8 cellular contexts compared by ENCODE assay signal in the genomic region with DNA sequence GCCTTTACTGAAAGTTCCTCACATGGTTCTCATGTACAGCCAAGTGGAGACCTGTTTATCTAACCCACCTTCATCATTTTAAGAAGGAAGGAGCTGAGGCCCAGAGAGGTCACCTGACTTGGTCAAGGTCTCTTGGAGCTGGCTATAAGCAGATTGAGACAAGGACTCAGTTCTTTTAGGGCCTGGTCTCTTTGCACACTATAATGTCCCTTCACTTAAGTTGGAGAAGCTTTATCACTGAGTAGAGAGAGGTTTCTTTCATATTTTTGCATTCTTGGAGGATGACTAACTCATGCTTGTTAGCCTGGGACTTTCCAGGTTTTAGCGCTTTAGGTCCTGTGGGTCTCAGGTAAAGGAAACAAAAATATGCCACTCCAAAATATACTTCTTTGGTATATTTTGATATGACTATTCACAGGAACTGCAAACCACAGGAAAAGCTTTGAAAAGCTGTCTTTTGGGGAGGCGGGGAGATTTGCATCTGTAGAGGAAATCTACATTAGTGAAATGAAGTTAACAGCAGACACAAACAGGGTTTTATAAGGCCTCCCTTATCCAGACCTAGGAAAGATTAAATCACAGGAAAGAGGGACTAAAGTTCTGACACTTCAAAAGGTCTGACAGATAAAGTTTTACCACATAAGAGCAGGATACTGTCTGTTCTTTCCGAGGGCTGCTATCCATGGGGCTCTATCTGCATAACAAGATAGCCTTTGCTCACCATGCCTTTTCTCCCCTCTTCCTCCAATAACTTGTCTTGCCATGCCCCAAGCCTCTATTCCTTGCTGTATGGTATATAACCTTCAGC.
A peak's percentile ranks its signal among the peaks of the same experiment; 100 is the strongest.
DNase-seq lines count a peak whose midpoint lies in the region; ATAC-seq, FAIRE-seq and TF ChIP-seq lines count a peak whose summit lies in the region.

No MANE protein-coding gene starts in this region.

- TF ChIP-seq CTCF in DND-41 (IDR thresholded peaks at IDR 0.05; ENCODE audit: borderline replicate concordance, extremely low read depth, low read length, poor library complexity, severe bottlenecking) = no peak
- no peak for TF ChIP-seq CTCF in GM23338 (conservative IDR thresholded peaks at IDR 0.05; ENCODE audit: low read depth in 2 of 2)
- no peak for TF ChIP-seq CTCF in bronchial epithelial cell (IDR thresholded peaks at IDR 0.05; ENCODE audit: insufficient read depth, low read length, severe bottlenecking)

- H3K4me1 Mint-ChIP-seq in GM23338 = peaks cover 19% of the 10 kb centered on the region

- no peak overlapping the region for H3K4me2 ChIP-seq in DND-41 (ENCODE audit: insufficient read depth, low read length)
- peak overlapping the region; percentile 13; the same call in 1 of the 2 replicates for H3K4me2 ChIP-seq in GM23338

- H3K9me3 Mint-ChIP-seq in GM23338 = peaks cover 7% of the 10 kb centered on the region

- H4K20me1 ChIP-seq in DND-41 (ENCODE audit: insufficient read depth, low read length) = no peaks in the 10 kb centered on the region
- H4K20me1 ChIP-seq in GM23338 (replicated peaks; ENCODE audit: insufficient read depth) = no peaks in the 10 kb centered on the region

- H3K36me3 Mint-ChIP-seq in GM23338 (ENCODE audit: low read depth) = peaks cover 5% of the 10 kb centered on the region

- H3K27me3 Mint-ChIP-seq in GM23338 (ENCODE audit: insufficient read depth, low read depth, poor library complexity) = peaks cover 6% of the 10 kb centered on the region

- peak; percentile 54; the same call in 2 of the 3 replicates for ATAC-seq in DND-41 (ENCODE audit: insufficient read depth, low read depth)
- ATAC-seq in GM23338 = peak; percentile 59
- no peak for ATAC-seq in left ventricle myocardium superior

- no peaks in the 10 kb centered on the region for H3K9me3 ChIP-seq in DND-41 (ENCODE audit: insufficient read depth, low read length, severe bottlenecking)
- no peaks in the 10 kb centered on the region for H3K9me3 ChIP-seq in SJSA1 (replicated peaks)

- H3K27me3 ChIP-seq in DND-41 (ENCODE audit: insufficient read depth, low read length, poor library complexity) (peaks cover 17% of the 10 kb centered on the region), GM23338 (ENCODE audit: insufficient read depth) (no peaks in the 10 kb centered on the region), SJSA1 (replicated peaks) (no peaks in the 10 kb centered on the region), bronchial epithelial cell (ENCODE audit: control insufficient read depth, insufficient read depth, low read length) (no peaks in the 10 kb centered on the region)

- H3K27ac Mint-ChIP-seq in GM23338 = no peak overlapping the region

- H3K9ac ChIP-seq in DND-41 (ENCODE audit: low read depth, low read length) = no peak overlapping the region

- H3K36me3 ChIP-seq in DND-41 (ENCODE audit: insufficient read depth, low read length) (no peaks in the 10 kb centered on the region), GM23338 (ENCODE audit: insufficient read depth) (no peaks in the 10 kb centered on the region), SJSA1 (no peaks in the 10 kb centered on the region), bronchial epithelial cell (ENCODE audit: control insufficient read depth, insufficient read depth, low read length) (no peaks in the 10 kb centered on the region)

- no peaks in the 10 kb centered on the region for H3F3A ChIP-seq in GM23338 (replicated peaks; ENCODE audit: low read depth)

- H3K79me2 ChIP-seq in DND-41 (ENCODE audit: insufficient read depth, low read length) = no peaks in the 10 kb centered on the region
- no peaks in the 10 kb centered on the region for H3K79me2 ChIP-seq in GM23338 (replicated peaks; ENCODE audit: insufficient read depth)

- no peak for FAIRE-seq in bronchial epithelial cell (lab: Jason Lieb, UNC)

- H3K4me3 ChIP-seq in DND-41 (ENCODE audit: low read depth in 1 of 2, low read length in 2 of 2) (no peak overlapping the region), GM23338 (no peak overlapping the region), SJSA1 (no peak overlapping the region), bronchial epithelial cell (ENCODE audit: low read depth, low read length) (no peak overlapping the region)

- H3K4me1 ChIP-seq in DND-41 (ENCODE audit: insufficient read depth, low read length) (no peaks in the 10 kb centered on the region), GM23338 (ENCODE audit: insufficient read depth) (peaks cover 11% of the 10 kb centered on the region), SJSA1 (replicated peaks) (peaks cover 38% of the 10 kb centered on the region)

- intact Hi-C loops in left ventricle myocardium superior (cut with micrococcal nuclease) = no loop called here

- H2AFZ ChIP-seq in DND-41 (ENCODE audit: low read depth, low read length) = no peak overlapping the region
- H2AFZ ChIP-seq in GM23338 = no peak overlapping the region

- H3K27ac ChIP-seq in DND-41 (ENCODE audit: low read length) (no peak overlapping the region), GM23338 (ENCODE audit: low read depth) (no peak overlapping the region), SJSA1 (peak overlapping the region; percentile 72)

- DNase-seq in DND-41 = no peak
- DNase-seq in GM23338 (ENCODE audit: low spot score) = peak; percentile 24
- DNase-seq in SJSA1 (ENCODE audit: low read depth in 1 of 2, low spot score in 2 of 2) = peak in 1 of 2 experiments; percentile 76
- DNase-seq in bronchial epithelial cell (ENCODE audit: low read depth) = peak; percentile 89
- peak; percentile 52 for DNase-seq in stimulated activated CD8-positive, alpha-beta memory T cell treated with anti-CD3 and anti-CD28 coated beads, Interleukin-4, amount 100 ng/mL, for 48 hours
- DNase-seq in left ventricle myocardium superior = no peak
- no peak for DNase-seq in SHP77 treated with DMSO at 0.1 percent for 48 hours (lab: John Stamatoyannopoulos, UW)
- DNase-seq in DMS114 treated with DMSO at 0.1 percent for 48 hours (lab: John Stamatoyannopoulos, UW; ENCODE audit: unreplicated experiment) = no peak

- H3K9me2 ChIP-seq in GM23338 (ENCODE audit: insufficient read depth) = no peaks in the 10 kb centered on the region

- H3K4me3 Mint-ChIP-seq in GM23338 = no peak overlapping the region

TF ChIP-seq in GM23338, 12 proteins besides CTCF, POLR2A, EP300 and RAD21 (continues in another document):
- TF ChIP-seq ZNF114 (CRISPR knock-in tag; IDR thresholded peaks at IDR 0.05) (no peak), STAT1 (IDR thresholded peaks at IDR 0.05; ENCODE audit: unreplicated experiment) (no peak), EZH2 (IDR thresholded peaks at IDR 0.05; ENCODE audit: low read depth, unreplicated experiment) (no peak), JUNB (IDR thresholded peaks at IDR 0.05; ENCODE audit: unreplicated experiment) (no peak), EZH2phosphoT487 (IDR thresholded peaks at IDR 0.05; ENCODE audit: unreplicated experiment) (no peak)
- TF ChIP-seq, protein P1, sequence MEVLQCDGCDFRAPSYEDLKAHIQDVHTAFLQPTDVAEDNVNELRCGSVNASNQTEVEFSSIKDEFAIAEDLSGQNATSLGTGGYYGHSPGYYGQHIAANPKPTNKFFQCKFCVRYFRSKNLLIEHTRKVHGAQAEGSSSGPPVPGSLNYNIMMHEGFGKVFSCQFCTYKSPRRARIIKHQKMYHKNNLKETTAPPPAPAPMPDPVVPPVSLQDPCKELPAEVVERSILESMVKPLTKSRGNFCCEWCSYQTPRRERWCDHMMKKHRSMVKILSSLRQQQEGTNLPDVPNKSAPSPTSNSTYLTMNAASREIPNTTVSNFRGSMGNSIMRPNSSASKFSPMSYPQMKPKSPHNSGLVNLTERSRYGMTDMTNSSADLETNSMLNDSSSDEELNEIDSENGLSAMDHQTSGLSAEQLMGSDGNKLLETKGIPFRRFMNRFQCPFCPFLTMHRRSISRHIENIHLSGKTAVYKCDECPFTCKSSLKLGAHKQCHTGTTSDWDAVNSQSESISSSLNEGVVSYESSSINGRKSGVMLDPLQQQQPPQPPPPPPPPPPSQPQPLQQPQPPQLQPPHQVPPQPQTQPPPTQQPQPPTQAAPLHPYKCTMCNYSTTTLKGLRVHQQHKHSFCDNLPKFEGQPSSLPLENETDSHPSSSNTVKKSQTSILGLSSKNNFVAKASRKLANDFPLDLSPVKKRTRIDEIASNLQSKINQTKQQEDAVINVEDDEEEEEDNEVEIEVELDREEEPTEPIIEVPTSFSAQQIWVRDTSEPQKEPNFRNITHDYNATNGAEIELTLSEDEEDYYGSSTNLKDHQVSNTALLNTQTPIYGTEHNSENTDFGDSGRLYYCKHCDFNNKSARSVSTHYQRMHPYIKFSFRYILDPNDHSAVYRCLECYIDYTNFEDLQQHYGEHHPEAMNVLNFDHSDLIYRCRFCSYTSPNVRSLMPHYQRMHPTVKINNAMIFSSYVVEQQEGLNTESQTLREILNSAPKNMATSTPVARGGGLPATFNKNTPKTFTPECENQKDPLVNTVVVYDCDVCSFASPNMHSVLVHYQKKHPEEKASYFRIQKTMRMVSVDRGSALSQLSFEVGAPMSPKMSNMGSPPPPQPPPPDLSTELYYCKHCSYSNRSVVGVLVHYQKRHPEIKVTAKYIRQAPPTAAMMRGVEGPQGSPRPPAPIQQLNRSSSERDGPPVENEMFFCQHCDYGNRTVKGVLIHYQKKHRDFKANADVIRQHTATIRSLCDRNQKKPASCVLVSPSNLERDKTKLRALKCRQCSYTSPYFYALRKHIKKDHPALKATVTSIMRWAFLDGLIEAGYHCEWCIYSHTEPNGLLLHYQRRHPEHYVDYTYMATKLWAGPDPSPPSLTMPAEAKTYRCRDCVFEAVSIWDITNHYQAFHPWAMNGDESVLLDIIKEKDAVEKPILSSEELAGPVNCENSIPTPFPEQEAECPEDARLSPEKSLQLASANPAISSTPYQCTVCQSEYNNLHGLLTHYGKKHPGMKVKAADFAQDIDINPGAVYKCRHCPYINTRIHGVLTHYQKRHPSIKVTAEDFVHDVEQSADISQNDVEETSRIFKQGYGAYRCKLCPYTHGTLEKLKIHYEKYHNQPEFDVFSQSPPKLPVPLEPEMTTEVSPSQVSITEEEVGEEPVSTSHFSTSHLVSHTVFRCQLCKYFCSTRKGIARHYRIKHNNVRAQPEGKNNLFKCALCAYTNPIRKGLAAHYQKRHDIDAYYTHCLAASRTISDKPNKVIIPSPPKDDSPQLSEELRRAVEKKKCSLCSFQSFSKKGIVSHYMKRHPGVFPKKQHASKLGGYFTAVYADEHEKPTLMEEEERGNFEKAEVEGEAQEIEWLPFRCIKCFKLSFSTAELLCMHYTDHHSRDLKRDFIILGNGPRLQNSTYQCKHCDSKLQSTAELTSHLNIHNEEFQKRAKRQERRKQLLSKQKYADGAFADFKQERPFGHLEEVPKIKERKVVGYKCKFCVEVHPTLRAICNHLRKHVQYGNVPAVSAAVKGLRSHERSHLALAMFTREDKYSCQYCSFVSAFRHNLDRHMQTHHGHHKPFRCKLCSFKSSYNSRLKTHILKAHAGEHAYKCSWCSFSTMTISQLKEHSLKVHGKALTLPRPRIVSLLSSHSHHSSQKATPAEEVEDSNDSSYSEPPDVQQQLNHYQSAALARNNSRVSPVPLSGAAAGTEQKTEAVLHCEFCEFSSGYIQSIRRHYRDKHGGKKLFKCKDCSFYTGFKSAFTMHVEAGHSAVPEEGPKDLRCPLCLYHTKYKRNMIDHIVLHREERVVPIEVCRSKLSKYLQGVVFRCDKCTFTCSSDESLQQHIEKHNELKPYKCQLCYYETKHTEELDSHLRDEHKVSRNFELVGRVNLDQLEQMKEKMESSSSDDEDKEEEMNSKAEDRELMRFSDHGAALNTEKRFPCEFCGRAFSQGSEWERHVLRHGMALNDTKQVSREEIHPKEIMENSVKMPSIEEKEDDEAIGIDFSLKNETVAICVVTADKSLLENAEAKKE (CRISPR knock-in tag; IDR thresholded peaks at IDR 0.05) = no peak

Comparison
In these comparisons a context has a peak if more than half of its experiments do, and no peak if none do; other contexts are left out.
1. DNase-seq: peak in GM23338 (single experiment), bronchial epithelial cell (single experiment) and stimulated activated CD8-positive, alpha-beta memory T cell treated with anti-CD3 and anti-CD28 coated beads, Interleukin-4, amount 100 ng/mL, for 48 hours (single experiment); none in DND-41 (single experiment), left ventricle myocardium superior (single experiment), SHP77 treated with DMSO at 0.1 percent for 48 hours (single experiment) and DMS114 treated with DMSO at 0.1 percent for 48 hours (single experiment).